In the genomic region with DNA sequence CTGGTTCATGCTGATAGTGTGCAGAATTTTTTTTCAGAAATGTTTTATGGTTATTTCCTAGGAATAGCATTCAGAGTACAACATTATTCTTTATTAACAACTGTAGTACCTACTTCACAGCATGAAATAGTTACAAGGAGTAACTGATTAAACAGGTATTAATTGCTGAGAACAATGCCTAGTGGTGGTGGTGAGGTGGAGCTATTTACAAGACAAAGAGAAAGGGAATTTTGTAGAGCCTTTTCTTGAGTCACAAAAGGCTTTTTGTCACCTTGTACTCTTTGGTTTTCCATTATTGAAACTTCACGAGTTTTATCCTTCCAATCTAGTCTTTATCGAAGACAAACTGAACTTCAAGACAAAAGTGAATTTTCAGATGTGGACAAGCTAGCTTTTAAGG, we compare ENCODE assay signal across 2 cellular contexts.
A peak's percentile ranks its signal among the peaks of the same experiment; 100 is the strongest.
TF ChIP-seq lines count a peak whose summit lies in the region.

No MANE protein-coding gene starts in this region.

TF ChIP-seq in GM23338, 12 proteins besides CTCF, POLR2A, EP300 and RAD21:
- TF ChIP-seq, protein P1, sequence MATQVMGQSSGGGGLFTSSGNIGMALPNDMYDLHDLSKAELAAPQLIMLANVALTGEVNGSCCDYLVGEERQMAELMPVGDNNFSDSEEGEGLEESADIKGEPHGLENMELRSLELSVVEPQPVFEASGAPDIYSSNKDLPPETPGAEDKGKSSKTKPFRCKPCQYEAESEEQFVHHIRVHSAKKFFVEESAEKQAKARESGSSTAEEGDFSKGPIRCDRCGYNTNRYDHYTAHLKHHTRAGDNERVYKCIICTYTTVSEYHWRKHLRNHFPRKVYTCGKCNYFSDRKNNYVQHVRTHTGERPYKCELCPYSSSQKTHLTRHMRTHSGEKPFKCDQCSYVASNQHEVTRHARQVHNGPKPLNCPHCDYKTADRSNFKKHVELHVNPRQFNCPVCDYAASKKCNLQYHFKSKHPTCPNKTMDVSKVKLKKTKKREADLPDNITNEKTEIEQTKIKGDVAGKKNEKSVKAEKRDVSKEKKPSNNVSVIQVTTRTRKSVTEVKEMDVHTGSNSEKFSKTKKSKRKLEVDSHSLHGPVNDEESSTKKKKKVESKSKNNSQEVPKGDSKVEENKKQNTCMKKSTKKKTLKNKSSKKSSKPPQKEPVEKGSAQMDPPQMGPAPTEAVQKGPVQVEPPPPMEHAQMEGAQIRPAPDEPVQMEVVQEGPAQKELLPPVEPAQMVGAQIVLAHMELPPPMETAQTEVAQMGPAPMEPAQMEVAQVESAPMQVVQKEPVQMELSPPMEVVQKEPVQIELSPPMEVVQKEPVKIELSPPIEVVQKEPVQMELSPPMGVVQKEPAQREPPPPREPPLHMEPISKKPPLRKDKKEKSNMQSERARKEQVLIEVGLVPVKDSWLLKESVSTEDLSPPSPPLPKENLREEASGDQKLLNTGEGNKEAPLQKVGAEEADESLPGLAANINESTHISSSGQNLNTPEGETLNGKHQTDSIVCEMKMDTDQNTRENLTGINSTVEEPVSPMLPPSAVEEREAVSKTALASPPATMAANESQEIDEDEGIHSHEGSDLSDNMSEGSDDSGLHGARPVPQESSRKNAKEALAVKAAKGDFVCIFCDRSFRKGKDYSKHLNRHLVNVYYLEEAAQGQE (IDR thresholded peaks at IDR 0.05; ENCODE audit: unreplicated experiment), result no peak
- TF ChIP-seq NANOG (IDR thresholded peaks at IDR 0.05; ENCODE audit: borderline replicate concordance), result peak; percentile 26; the same call in 1 of the 2 replicates
TF ChIP-seq in GM23338: peak in this region for 1.

TF ChIP-seq in H1, 55 proteins besides CTCF, POLR2A, EP300 and RAD21:
- TF ChIP-seq SP1 (IDR thresholded peaks at IDR 0.05; ENCODE audit: low read depth, low read length) (0 out of 2 replicates have a peak, but pooled peaks have one; percentile 7), CHD7 (IDR thresholded peaks at IDR 0.05; ENCODE audit: insufficient replicate concordance, low read length) (peak; percentile 68), CHD2 (IDR thresholded peaks at IDR 0.05; ENCODE audit: low read length) (no peak)
